In genomic region chr19:49148784-49149651, GRCh38 we compare ENCODE assay signal across 8 cellular contexts. TPM values are rescaled to one million over a fixed set of nuclear protein-coding genes. Genes with fewer than 3 reads are reported as not detected.
DNase-seq lines count a peak whose midpoint lies in the region; ATAC-seq and TF ChIP-seq lines count a peak whose summit lies in the region.

No MANE protein-coding gene starts in this region.

- peaks cover 55 to 89% (median 74%) of the 10 kb centered on the region in 3 donors for H3K27me3 Mint-ChIP-seq in naive B cell
- H3K27me3 Mint-ChIP-seq in stimulated activated memory B cell treated with anti-CD40 and anti-IgM and Interleukin-4, amounts not matched to agents 10 μg/mL and 1 μg/mL and 100 μg/mL, for 72 hours = peaks cover 89% of the 10 kb centered on the region

- peak; percentile 43 to 47 for ATAC-seq in naive B cell (ENCODE audit: low read depth in 2 of 2)
- peak; percentile 55 for ATAC-seq in stimulated activated memory B cell treated with anti-CD40 and anti-IgM and Interleukin-4, amounts not matched to agents 10 μg/mL and 1 μg/mL and 100 μg/mL, for 72 hours
- no peak for ATAC-seq in HG03520 (IDR thresholded peaks at IDR 0.05; ENCODE audit: unreplicated experiment)

- H3K36me3 Mint-ChIP-seq in naive B cell = peaks cover 0 to 14% of the 10 kb centered on the region in 2 donors
- H3K36me3 Mint-ChIP-seq in stimulated activated memory B cell treated with anti-CD40 and anti-IgM and Interleukin-4, amounts not matched to agents 10 μg/mL and 1 μg/mL and 100 μg/mL, for 72 hours = peaks cover 4% of the 10 kb centered on the region

- H3K9me3 Mint-ChIP-seq in naive B cell = peaks cover 5 to 11% (median 7%) of the 10 kb centered on the region in 7 donors
- peaks cover 10% of the 10 kb centered on the region for H3K9me3 Mint-ChIP-seq in stimulated activated memory B cell treated with anti-CD40 and anti-IgM and Interleukin-4, amounts not matched to agents 10 μg/mL and 1 μg/mL and 100 μg/mL, for 72 hours

- TF ChIP-seq CTCF in fibroblast of mammary gland (conservative IDR thresholded peaks at IDR 0.05; ENCODE audit: control insufficient read depth, insufficient read depth, low read depth, low read length) = no peak

- H3K4me3 Mint-ChIP-seq in naive B cell = peak overlapping the region; percentile 78 to 90 (median 86)
- peak overlapping the region; percentile 58 for H3K4me3 Mint-ChIP-seq in stimulated activated memory B cell treated with anti-CD40 and anti-IgM and Interleukin-4, amounts not matched to agents 10 μg/mL and 1 μg/mL and 100 μg/mL, for 72 hours

- peak overlapping the region; percentile 72 for H3K4me3 ChIP-seq in fibroblast of mammary gland (ENCODE audit: control insufficient read depth, low read depth, low read length)

- H3K4me1 Mint-ChIP-seq in naive B cell = peaks cover 41 to 60% (median 56%) of the 10 kb centered on the region in 3 donors
- H3K4me1 Mint-ChIP-seq in stimulated activated memory B cell treated with anti-CD40 and anti-IgM and Interleukin-4, amounts not matched to agents 10 μg/mL and 1 μg/mL and 100 μg/mL, for 72 hours = peaks cover 45% of the 10 kb centered on the region

- H3K27ac Mint-ChIP-seq in naive B cell = peak overlapping the region in 1 of 6 donors; percentile 93
- H3K27ac Mint-ChIP-seq in stimulated activated memory B cell treated with anti-CD40 and anti-IgM and Interleukin-4, amounts not matched to agents 10 μg/mL and 1 μg/mL and 100 μg/mL, for 72 hours = no peak overlapping the region

- DNase-seq in DMS 273 (lab: John Stamatoyannopoulos, UW; ENCODE audit: unreplicated experiment) (peak; percentile 99), LoVo (ENCODE audit: low spot score) (peak; percentile 97), SHP77 (lab: John Stamatoyannopoulos, UW) (peak; percentile 80 to 90), fibroblast of mammary gland (ENCODE audit: low read depth) (peak; percentile 79), naive B cell (peak; percentile 58)
- DNase-seq in activated effector memory CD4-positive, alpha-beta T cell treated with Interleukin-2 at 50 U/mL for 16 hours = peak; percentile 50

RNA-seq across cellular contexts. Expression of gene HRC, which starts 6.2 kb away (rescaled TPM):
- polyA plus RNA-seq in naive B cell (ENCODE audit: low read depth in 6 of 6) = not detected

RNA-seq across cellular contexts. Expression of gene TRPM4, which starts 8.6 kb away (rescaled TPM):
- under 1 TPM in 1 of 6 donors, not detected in 5; 0.45 TPM for polyA plus RNA-seq in naive B cell (ENCODE audit: low read depth in 6 of 6)

RNA-seq across cellular contexts. Expression of gene PPFIA3, which starts 29.7 kb away (rescaled TPM):
- polyA plus RNA-seq in naive B cell (ENCODE audit: low read depth in 6 of 6) = under 1 TPM in 2 of 6 donors, not detected in 4; 0.23 to 0.26 TPM

RNA-seq across cellular contexts. Expression of gene C19orf73, which starts 30.1 kb away (rescaled TPM):
- 1 to 10 TPM; 2.8 to 6.3 (median 5.8) TPM for polyA plus RNA-seq in naive B cell (ENCODE audit: low read depth in 6 of 6)

RNA-seq across cellular contexts. Expression of gene LIN7B, which starts 34.8 kb away (rescaled TPM):
- 1 to 10 TPM in 5 of 6 donors, not detected in 1; 2.8 to 5.0 (median 3.5) TPM for polyA plus RNA-seq in naive B cell (ENCODE audit: low read depth in 6 of 6)
